10 cellular contexts compared by ENCODE assay signal in the genomic region with DNA sequence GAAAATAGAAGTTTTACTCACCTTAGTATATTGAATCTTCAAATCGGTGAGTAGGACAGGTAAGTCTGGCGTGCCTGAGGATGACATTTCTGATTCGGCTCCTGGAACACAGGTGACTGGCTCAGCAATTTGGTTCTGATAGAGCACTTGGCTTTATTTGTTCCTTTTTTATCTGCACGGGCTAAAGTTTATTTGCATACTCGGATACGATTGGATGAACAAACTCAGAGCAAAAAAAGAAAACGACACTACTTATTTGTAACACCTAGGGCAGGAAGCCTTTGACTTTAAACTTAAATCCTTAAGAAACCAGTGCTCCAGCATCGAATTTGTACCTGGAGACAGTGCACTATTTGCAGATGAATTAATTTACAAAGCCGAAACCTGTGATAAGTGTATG. TPM values are rescaled to one million over a fixed set of nuclear protein-coding genes. Genes with fewer than 3 reads are reported as not detected.
A peak's percentile ranks its signal among the peaks of the same experiment; 100 is the strongest.
DNase-seq lines count a peak whose midpoint lies in the region; ATAC-seq, FAIRE-seq and TF ChIP-seq lines count a peak whose summit lies in the region.
"Had no signal": no experiment of that assay in that cellular context is flagged by ENCODE, and none has a peak within 500 bp of the region (broad histone marks: within the 10 kb centered on the region; RNA-seq: fewer than 3 reads in every experiment).

Gene ALDH1A1 (minus strand): TSS at position 140 of the 400 bp plus-strand sequence. CDS start 53 bp downstream, at position 87.

- FAIRE-seq in D721Med (lab: Jason Lieb, UNC): no peak
- FAIRE-seq: HTR-8/SVneo had no signal

- WGBS in esophagus squamous epithelium, 2 donors: 7 to 12% methylated on average over 9 of the region's 9 CpGs

- no peak within 1 kb of the TSS for H3K27ac Mint-ChIP-seq in CD4-positive, alpha-beta memory T cell
- H3K27ac Mint-ChIP-seq: activated naive CD4-positive, alpha-beta T cell treated with anti-CD3 and anti-CD28 coated beads, Interleukin-2, amount 10 ng/mL, durations not matched to agents 7 days and 5 days had no signal

- H3K9me3 Mint-ChIP-seq in CD4-positive, alpha-beta memory T cell: peaks cover 0 to 3% (median 2%) of the 10 kb centered on the region in 8 donors
- H3K9me3 Mint-ChIP-seq: activated naive CD4-positive, alpha-beta T cell treated with anti-CD3 and anti-CD28 coated beads, Interleukin-2, amount 10 ng/mL, durations not matched to agents 7 days and 5 days had no signal

- H3K9me3 ChIP-seq in CD4-positive, alpha-beta memory T cell (ENCODE audit: control insufficient read depth in 1 of 2, low read length in 2 of 2): no peaks in the 10 kb centered on the region
- H3K9me3 ChIP-seq in esophagus squamous epithelium (no peaks in the 10 kb centered on the region), neutrophil (no peaks in the 10 kb centered on the region)

- H3K27me3 ChIP-seq in CD4-positive, alpha-beta memory T cell (ENCODE audit: insufficient read depth, low read length): no peaks in the 10 kb centered on the region
- no peaks in the 10 kb centered on the region for H3K27me3 ChIP-seq in esophagus squamous epithelium
- H3K27me3 ChIP-seq in neutrophil: no peaks in the 10 kb centered on the region

- CTCF ChIA-PET in CD4-positive, alpha-beta memory T cell (lab: Charles Lee; ENCODE audit: partially characterized antibody): no interaction called here

- H3K4me1 Mint-ChIP-seq in CD4-positive, alpha-beta memory T cell: peaks cover 6 to 14% (median 9%) of the 10 kb centered on the region in 4 donors
- H3K4me1 Mint-ChIP-seq: activated naive CD4-positive, alpha-beta T cell treated with anti-CD3 and anti-CD28 coated beads, Interleukin-2, amount 10 ng/mL, durations not matched to agents 7 days and 5 days had no signal

- no peaks in the 10 kb centered on the region for H3K36me3 Mint-ChIP-seq in CD4-positive, alpha-beta memory T cell
- H3K36me3 Mint-ChIP-seq: activated naive CD4-positive, alpha-beta T cell treated with anti-CD3 and anti-CD28 coated beads, Interleukin-2, amount 10 ng/mL, durations not matched to agents 7 days and 5 days had no signal

- no peak for TF ChIP-seq CTCF in esophagus squamous epithelium (IDR thresholded peaks at IDR 0.05)
- no peak for TF ChIP-seq CTCF in neutrophil (IDR thresholded peaks at IDR 0.05)
- TF ChIP-seq CTCF in D721Med (IDR thresholded peaks at IDR 0.05; ENCODE audit: insufficient read depth, missing control alignments): no peak

- H3K4me3 Mint-ChIP-seq in CD4-positive, alpha-beta memory T cell: peak within 1 kb of the TSS in 7 of 8 donors; percentile 1 to 68 (median 34)
- H3K4me3 Mint-ChIP-seq: activated naive CD4-positive, alpha-beta T cell treated with anti-CD3 and anti-CD28 coated beads, Interleukin-2, amount 10 ng/mL, durations not matched to agents 7 days and 5 days had no signal

- TF ChIP-seq POLR2A in esophagus squamous epithelium (IDR thresholded peaks at IDR 0.05): peak in 2 of 4 donors; percentile 19 to 36

- H3K4me1 ChIP-seq in CD4-positive, alpha-beta memory T cell (ENCODE audit: insufficient read depth, low read length): no peaks in the 10 kb centered on the region
- H3K4me1 ChIP-seq in esophagus squamous epithelium (peaks cover 0 to 49% (median 13%) of the 10 kb centered on the region in 3 donors), neutrophil (ENCODE audit: control insufficient read depth in 1 of 2, insufficient read depth in 1 of 2, low read depth in 1 of 2, low read length in 1 of 2) (peaks cover 24 to 36% of the 10 kb centered on the region in 2 experiments)

- POLR2A ChIA-PET in CD4-positive, alpha-beta memory T cell (lab: Charles Lee; ENCODE audit: partially characterized antibody): no interaction called here

- peaks cover 5 to 6% of the 10 kb centered on the region in 2 donors for H3K27me3 Mint-ChIP-seq in CD4-positive, alpha-beta memory T cell

- ATAC-seq in HG03432 (IDR thresholded peaks at IDR 0.05; ENCODE audit: unreplicated experiment): no peak
- ATAC-seq in HG02610 (IDR thresholded peaks at IDR 0.05; ENCODE audit: unreplicated experiment): no peak

- DNase-seq in CD4-positive, alpha-beta memory T cell: peak in 1 of 5 donors; percentile 8
- peak; percentile 60 to 83 for DNase-seq in NCI-H526 (lab: John Stamatoyannopoulos, UW)
- DNase-seq in esophagus squamous epithelium (lab: John Stamatoyannopoulos, UW): no peak
- no peak for DNase-seq in D721Med (ENCODE audit: insufficient read length, low spot score)
- DNase-seq in Ammon's horn (ENCODE audit: low spot score): no peak
- DNase-seq: activated naive CD4-positive, alpha-beta T cell treated with anti-CD3 and anti-CD28 coated beads, Interleukin-2, amount 10 ng/mL, durations not matched to agents 7 days and 5 days had no signal

- no peak within 1 kb of the TSS for H3K4me3 ChIP-seq in CD4-positive, alpha-beta memory T cell (ENCODE audit: low read length in 2 of 2)
- H3K4me3 ChIP-seq in esophagus squamous epithelium: peak within 1 kb of the TSS in 3 of 4 donors; percentile 35 to 56 (median 38)
- H3K4me3 ChIP-seq in neutrophil (ENCODE audit: low read depth in 1 of 2, low read length in 1 of 2): peak within 1 kb of the TSS in 1 of 2 experiments; percentile 2

- no peak within 1 kb of the TSS for H3K27ac ChIP-seq in CD4-positive, alpha-beta memory T cell (ENCODE audit: low read depth, low read length)
- H3K27ac ChIP-seq in esophagus squamous epithelium: peak within 1 kb of the TSS in 3 of 4 donors; percentile 49 to 62 (median 59)
- H3K27ac ChIP-seq in neutrophil: peak within 1 kb of the TSS; percentile 57

- no peaks in the 10 kb centered on the region for H3K36me3 ChIP-seq in CD4-positive, alpha-beta memory T cell (ENCODE audit: insufficient read depth, low read length)
- no peaks in the 10 kb centered on the region for H3K36me3 ChIP-seq in esophagus squamous epithelium
- H3K36me3 ChIP-seq in neutrophil: no peaks in the 10 kb centered on the region

- intact Hi-C loops in CD4-positive, alpha-beta memory T cell (cut with micrococcal nuclease): no loop called here
- intact Hi-C loops in esophagus squamous epithelium (cut with DNase I): no loop called here

RNA-seq across cellular contexts. Expression of gene ALDH1A1, which starts in this region (rescaled TPM):
- 1 to 10 TPM in 1 of 2 experiments, under 1 TPM in 1; 0.44 to 1.2 TPM for total RNA-seq in CD4-positive, alpha-beta memory T cell
- not detected for polyA plus RNA-seq in CD4-positive, alpha-beta memory T cell
- total RNA-seq in esophagus squamous epithelium: 10 to 100 TPM in 3 of 4 donors, 1 to 10 TPM in 1; 2.9 to 56.6 (median 27.5) TPM

Comparison
In these comparisons a context has a peak if more than half of its experiments do, and no peak if none do; other contexts are left out.
1. DNase-seq: peak in NCI-H526 (2 of 2); none in esophagus squamous epithelium (single experiment), D721Med (single experiment) and Ammon's horn (single experiment).
2. H3K4me3 ChIP-seq: peak in esophagus squamous epithelium (3 of 4); none in CD4-positive, alpha-beta memory T cell (0 of 2).